17 cellular contexts compared by ENCODE assay signal in genomic region chr11:75810637-75811383, GRCh38. TPM values are rescaled to one million over a fixed set of nuclear protein-coding genes. Genes with fewer than 3 reads are reported as not detected.
A peak's percentile ranks its signal among the peaks of the same experiment; 100 is the strongest.
DNase-seq lines count a peak whose midpoint lies in the region; ATAC-seq and TF ChIP-seq lines count a peak whose summit lies in the region.
"Had no signal": no experiment of that assay in that cellular context is flagged by ENCODE, and none has a peak within 500 bp of the region (broad histone marks: within the 10 kb centered on the region; RNA-seq: fewer than 3 reads in every experiment).

No MANE protein-coding gene starts in this region.

- no peaks in the 10 kb centered on the region for H3K9me3 Mint-ChIP-seq in stimulated activated memory B cell treated with anti-CD40 and anti-IgM and Interleukin-4, amounts not matched to agents 10 μg/mL and 1 μg/mL and 100 μg/mL, for 72 hours
- H3K9me3 Mint-ChIP-seq in natural killer cell: no peaks in the 10 kb centered on the region
- H3K9me3 Mint-ChIP-seq: activated naive CD8-positive, alpha-beta T cell treated with anti-CD3 and anti-CD28 coated beads, Interleukin-2, amount 10 ng/mL, durations not matched to agents 7 days and 5 days; mesothelial cell of epicardium had no signal

- no peaks in the 10 kb centered on the region for H3K27me3 ChIP-seq in transverse colon
- H3K27me3 ChIP-seq: MG63 had no signal

- in situ Hi-C loops in transverse colon (cut with MboI; ENCODE audit: low pct_ligation_motif_present in 1 of 4, low pct_unique_long_range_greater_than_20kb in 1 of 4, low sequenced_read_pairs in 3 of 4): no loop called here

- no peaks in the 10 kb centered on the region for H3K36me3 Mint-ChIP-seq in stimulated activated memory B cell treated with anti-CD40 and anti-IgM and Interleukin-4, amounts not matched to agents 10 μg/mL and 1 μg/mL and 100 μg/mL, for 72 hours
- no peaks in the 10 kb centered on the region for H3K36me3 Mint-ChIP-seq in natural killer cell
- H3K36me3 Mint-ChIP-seq: activated naive CD8-positive, alpha-beta T cell treated with anti-CD3 and anti-CD28 coated beads, Interleukin-2, amount 10 ng/mL, durations not matched to agents 7 days and 5 days; mesothelial cell of epicardium had no signal

- no peak overlapping the region for H3K4me3 ChIP-seq in transverse colon
- H3K4me3 ChIP-seq: MG63 had no signal

- no peaks in the 10 kb centered on the region for H3K27me3 Mint-ChIP-seq in stimulated activated memory B cell treated with anti-CD40 and anti-IgM and Interleukin-4, amounts not matched to agents 10 μg/mL and 1 μg/mL and 100 μg/mL, for 72 hours
- H3K27me3 Mint-ChIP-seq in natural killer cell (ENCODE audit: low read depth in 2 of 2): no peaks in the 10 kb centered on the region

- H3K36me3 ChIP-seq in transverse colon: no peaks in the 10 kb centered on the region
- H3K36me3 ChIP-seq: MG63 had no signal

- DNase-seq in NOMO-1 (lab: John Stamatoyannopoulos, UW; ENCODE audit: unreplicated experiment in 2 of 2) (peak; percentile 41 to 66), transverse colon (no peak), cerebellar nuclear complex (lab: John Stamatoyannopoulos, UW) (no peak), natural killer cell (no peak)
- DNase-seq: activated CD4-positive, alpha-beta T cell treated with anti-CD3 and anti-CD28 coated beads for 1 hour; activated naive CD8-positive, alpha-beta T cell treated with anti-CD3 and anti-CD28 coated beads, Interleukin-2, amount 10 ng/mL, durations not matched to agents 7 days and 5 days; central memory CD4-positive, alpha-beta T cell; EL; MG63; occipital lobe; stimulated activated naive CD4-positive, alpha-beta T cell treated with Interleukin-2 at 50 U/mL for 16 hours had no signal

- peaks cover 49% of the 10 kb centered on the region for H3K4me1 Mint-ChIP-seq in stimulated activated memory B cell treated with anti-CD40 and anti-IgM and Interleukin-4, amounts not matched to agents 10 μg/mL and 1 μg/mL and 100 μg/mL, for 72 hours
- peaks cover 7 to 15% of the 10 kb centered on the region in 2 donors for H3K4me1 Mint-ChIP-seq in natural killer cell

- H3K27ac Mint-ChIP-seq in stimulated activated memory B cell treated with anti-CD40 and anti-IgM and Interleukin-4, amounts not matched to agents 10 μg/mL and 1 μg/mL and 100 μg/mL, for 72 hours: peak overlapping the region; percentile 69
- H3K27ac Mint-ChIP-seq in natural killer cell: no peak overlapping the region
- H3K27ac Mint-ChIP-seq: activated naive CD8-positive, alpha-beta T cell treated with anti-CD3 and anti-CD28 coated beads, Interleukin-2, amount 10 ng/mL, durations not matched to agents 7 days and 5 days; mesothelial cell of epicardium had no signal

- no peak for TF ChIP-seq EP300 in transverse colon (IDR thresholded peaks at IDR 0.05; ENCODE audit: low read depth)

- no peaks in the 10 kb centered on the region for H3K9me3 ChIP-seq in transverse colon
- H3K9me3 ChIP-seq: MG63 had no signal

- peak; percentile 30 for ATAC-seq in GM18502 (IDR thresholded peaks at IDR 0.05; ENCODE audit: poor library complexity, unreplicated experiment)
- peak; percentile 18 for ATAC-seq in HG02798 (IDR thresholded peaks at IDR 0.05; ENCODE audit: poor library complexity, unreplicated experiment)
- ATAC-seq in stimulated activated memory B cell treated with anti-CD40 and anti-IgM and Interleukin-4, amounts not matched to agents 10 μg/mL and 1 μg/mL and 100 μg/mL, for 72 hours: no peak
- no peak for ATAC-seq in natural killer cell
- ATAC-seq: SK-N-SH treated with all-trans-retinoic acid at 6 μM for 48 hours had no signal

- H3K4me3 Mint-ChIP-seq in stimulated activated memory B cell treated with anti-CD40 and anti-IgM and Interleukin-4, amounts not matched to agents 10 μg/mL and 1 μg/mL and 100 μg/mL, for 72 hours: peak overlapping the region; percentile 67
- no peak overlapping the region for H3K4me3 Mint-ChIP-seq in natural killer cell
- H3K4me3 Mint-ChIP-seq: activated naive CD8-positive, alpha-beta T cell treated with anti-CD3 and anti-CD28 coated beads, Interleukin-2, amount 10 ng/mL, durations not matched to agents 7 days and 5 days; mesothelial cell of epicardium had no signal

- peak overlapping the region in 1 of 4 donors; percentile 14 for H3K27ac ChIP-seq in transverse colon
- H3K27ac ChIP-seq: C4-2B had no signal

- TF ChIP-seq POLR2A in transverse colon (IDR thresholded peaks at IDR 0.05): no peak

- H3K4me1 ChIP-seq in transverse colon: peaks cover 0 to 6% (median 5%) of the 10 kb centered on the region in 4 donors

- TF ChIP-seq CTCF in transverse colon (IDR thresholded peaks at IDR 0.05) (no peak), natural killer cell (IDR thresholded peaks at IDR 0.05) (no peak)

- intact Hi-C loops in transverse colon (cut with DNase I; ENCODE audit: low total_unique reads): no loop called here
- intact Hi-C loops in natural killer cell (cut with micrococcal nuclease): loop anchor here (10.0 kb wide), 1 partner anchor 424 kb away; no protein-coding TSS in a partner anchor

- 75 to 80% methylated on average over 6 to 8 of the region's 8 CpGs for WGBS in transverse colon (ENCODE audit: low coverage in 1 of 2), 2 donors

RNA-seq across cellular contexts. Expression of gene UVRAG, which starts 4.2 kb away (rescaled TPM):
- total RNA-seq in transverse colon (10 to 100 TPM; 12.7 to 34.6 (median 19.3) TPM), natural killer cell (10 to 100 TPM; 39.9 to 52.5 (median 41.4) TPM)

RNA-seq across cellular contexts. Expression of gene DGAT2, which starts 42.2 kb away (rescaled TPM):
- total RNA-seq in transverse colon (1 to 10 TPM in 2 of 4 donors, not detected in 2; 3.3 to 3.7 TPM), natural killer cell (1 to 10 TPM in 1 of 3 donors, under 1 TPM in 2; 0.24 to 2.8 (median 0.75) TPM)

Comparison
In these comparisons a context has a peak if more than half of its experiments do, and no peak if none do; other contexts are left out.
1. ATAC-seq: peak in GM18502 (single experiment) and HG02798 (single experiment); none in stimulated activated memory B cell treated with anti-CD40 and anti-IgM and Interleukin-4, amounts not matched to agents 10 μg/mL and 1 μg/mL and 100 μg/mL, for 72 hours (single experiment) and natural killer cell (0 of 3).
2. DNase-seq: peak in NOMO-1 (2 of 2); none in transverse colon (single experiment), cerebellar nuclear complex (0 of 2) and natural killer cell (single experiment).